In genomic region chr3:126654571-126655393, GRCh38 we compare ENCODE assay signal across 1 cellular context.
TF ChIP-seq lines count a peak whose summit lies in the region.

Gene TXNRD3, minus strand, starts transcription at chr3:126655124.

TF ChIP-seq in HepG2, 621 proteins besides CTCF, POLR2A, EP300 and RAD21 (continued from another document and continues in another):
- TF ChIP-seq CHD4 (IDR thresholded peaks at IDR 0.05; ENCODE audit: borderline replicate concordance, low read length) (no peak), ZNF160 (CRISPR knock-in tag; IDR thresholded peaks at IDR 0.05) (peak; percentile 40; the same call in 1 of the 2 replicates), ZNF431 (CRISPR knock-in tag; IDR thresholded peaks at IDR 0.05; ENCODE audit: borderline replicate concordance, low read depth) (peak; percentile 94; the same call in 1 of the 2 replicates), ZNF883 (CRISPR knock-in tag; IDR thresholded peaks at IDR 0.05; ENCODE audit: not compliant biosample characterization) (peak; percentile 87), ZNF20 (CRISPR knock-in tag; IDR thresholded peaks at IDR 0.05) (no peak), BRF2 (CRISPR knock-in tag; IDR thresholded peaks at IDR 0.05) (peak; percentile 90), HNRNPLL (IDR thresholded peaks at IDR 0.05; ENCODE audit: low read depth, low read length, poor library complexity, severe bottlenecking) (peak; percentile 40), ZNF800 (CRISPR knock-in tag; IDR thresholded peaks at IDR 0.05) (no peak; the same call in 1 of the 2 replicates), ZNF350 (CRISPR knock-in tag; IDR thresholded peaks at IDR 0.05; ENCODE audit: borderline replicate concordance, low read depth) (no peak), RFX1 (IDR thresholded peaks at IDR 0.05) (no peak), ZGPAT (CRISPR knock-in tag; IDR thresholded peaks at IDR 0.05) (peak; percentile 43; the same call in 1 of the 2 replicates), REXO4 (CRISPR knock-in tag; IDR thresholded peaks at IDR 0.05; ENCODE audit: borderline replicate concordance) (no peak; the same call in 1 of the 2 replicates), ZBTB14 (CRISPR knock-in tag; IDR thresholded peaks at IDR 0.05) (peak; percentile 35), IKZF4 (CRISPR knock-in tag; IDR thresholded peaks at IDR 0.05; ENCODE audit: borderline replicate concordance, low read depth, not compliant biosample characterization) (peak; percentile 83), MAX (IDR thresholded peaks at IDR 0.05) (peak; percentile 85), SRSF1 (optimal IDR thresholded peaks at IDR 0.05; ENCODE audit: low read depth, low read length) (peak; percentile 39), IRX3 (CRISPR knock-in tag; IDR thresholded peaks at IDR 0.05; ENCODE audit: borderline replicate concordance, low read depth) (peak; percentile 85; the same call in 1 of the 2 replicates), CBX2 (IDR thresholded peaks at IDR 0.05; ENCODE audit: low read depth, low read length) (no peak), CBX2 (CRISPR knock-in tag; IDR thresholded peaks at IDR 0.05; ENCODE audit: low read depth) (no peak), REL (CRISPR knock-in tag; conservative IDR thresholded peaks at IDR 0.05) (peak; percentile 26; the same call in 1 of the 2 replicates), ZNF674 (CRISPR knock-in tag; IDR thresholded peaks at IDR 0.05; ENCODE audit: low read depth) (0 out of 2 replicates have a peak, but pooled peaks have one; percentile 39), TEF (CRISPR knock-in tag; IDR thresholded peaks at IDR 0.05) (peak; percentile 18; the same call in 1 of the 2 replicates), HES4 (CRISPR knock-in tag; IDR thresholded peaks at IDR 0.05; ENCODE audit: borderline replicate concordance) (peak; percentile 95), ZNF562 (CRISPR knock-in tag; IDR thresholded peaks at IDR 0.05; ENCODE audit: borderline replicate concordance) (0 out of 2 replicates have a peak, but pooled peaks have one; percentile 64), ZBTB39 (CRISPR knock-in tag; IDR thresholded peaks at IDR 0.05) (no peak), ZNF703 (CRISPR knock-in tag; IDR thresholded peaks at IDR 0.05; ENCODE audit: borderline replicate concordance) (no peak), ZNF556 (CRISPR knock-in tag; IDR thresholded peaks at IDR 0.05; ENCODE audit: borderline replicate concordance) (peak; percentile 27; the same call in 1 of the 2 replicates), NR1H2 (CRISPR knock-in tag; IDR thresholded peaks at IDR 0.05; ENCODE audit: borderline replicate concordance, low read depth) (no peak), BCL3 (CRISPR knock-in tag; IDR thresholded peaks at IDR 0.05) (peak; percentile 92), ZNF230 (CRISPR knock-in tag; IDR thresholded peaks at IDR 0.05) (no peak), ZNF547 (CRISPR knock-in tag; IDR thresholded peaks at IDR 0.05) (peak; percentile 90), MYC (CRISPR knock-in tag; IDR thresholded peaks at IDR 0.05; ENCODE audit: borderline replicate concordance) (peak; percentile 79), PRDM15 (CRISPR knock-in tag; IDR thresholded peaks at IDR 0.05) (peak; percentile 47; the same call in 1 of the 2 replicates), ZNF530 (CRISPR knock-in tag; IDR thresholded peaks at IDR 0.05; ENCODE audit: low read depth) (no peak), ZNF367 (CRISPR knock-in tag; IDR thresholded peaks at IDR 0.05; ENCODE audit: borderline replicate concordance) (no peak; the same call in 1 of the 2 replicates), ZNF276 (CRISPR knock-in tag; IDR thresholded peaks at IDR 0.05; ENCODE audit: low read depth) (peak; percentile 87; the same call in 1 of the 2 replicates), PHF20 (CRISPR knock-in tag; IDR thresholded peaks at IDR 0.05) (peak; percentile 59), LBX2 (CRISPR knock-in tag; IDR thresholded peaks at IDR 0.05; ENCODE audit: borderline replicate concordance) (0 out of 2 replicates have a peak, but pooled peaks have one; percentile 82), ZNF629 (CRISPR knock-in tag; conservative IDR thresholded peaks at IDR 0.05) (0 out of 2 replicates have a peak, but pooled peaks have one; percentile 2), ZNF775 (CRISPR knock-in tag; IDR thresholded peaks at IDR 0.05; ENCODE audit: borderline replicate concordance) (no peak)
